Comparison of ENCODE assay signal across 20 cellular contexts in the genomic region with DNA sequence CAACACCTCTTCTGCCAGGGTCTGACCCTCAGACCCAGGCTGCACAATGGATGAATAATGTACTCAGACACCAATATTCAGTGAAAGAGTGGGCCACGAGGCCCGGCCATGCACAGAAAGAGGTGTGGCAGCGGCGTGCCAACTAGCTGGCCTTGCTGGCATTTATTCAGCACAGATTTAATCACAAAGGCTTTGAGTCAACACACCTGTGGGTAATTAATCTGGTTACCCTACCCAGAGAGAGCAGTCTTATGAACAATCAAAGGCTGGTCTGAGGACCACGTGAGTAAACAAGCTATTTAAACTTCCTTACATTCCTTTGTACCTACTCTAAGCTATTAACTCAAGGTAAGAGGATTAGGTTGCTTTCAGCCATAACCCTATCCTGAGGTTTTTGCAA.
A peak's percentile ranks its signal among the peaks of the same experiment; 100 is the strongest.
DNase-seq lines count a peak whose midpoint lies in the region; ATAC-seq and TF ChIP-seq lines count a peak whose summit lies in the region.
"Had no signal": no experiment of that assay in that cellular context is flagged by ENCODE, and none has a peak within 500 bp of the region (broad histone marks: within the 10 kb centered on the region; RNA-seq: fewer than 3 reads in every experiment).

No MANE protein-coding gene starts in this region.

- POLR2A ChIA-PET in CD8-positive, alpha-beta memory T cell (lab: Charles Lee) = no interaction called here

- H3K36me3 Mint-ChIP-seq in Calu3 (ENCODE audit: insufficient read depth, unreplicated experiment) = no peaks in the 10 kb centered on the region
- peaks cover 0 to 1% (median 0%) of the 10 kb centered on the region in 3 donors for H3K36me3 Mint-ChIP-seq in CD8-positive, alpha-beta memory T cell
- H3K36me3 Mint-ChIP-seq: CD4-positive, CD25-positive, alpha-beta regulatory T cell; T-cell had no signal

- peak; percentile 87 for ATAC-seq in esophagus mucosa
- no peak for ATAC-seq in GM21528 (IDR thresholded peaks at IDR 0.05; ENCODE audit: low FRiP score, unreplicated experiment)
- ATAC-seq in GM21717 (IDR thresholded peaks at IDR 0.05; ENCODE audit: unreplicated experiment) = no peak
- ATAC-seq: T-cell had no signal

- no TSS peak for BruUV-seq in Calu3 (replicated peaks; lab: Mats Ljungman, UMichigan)

- no peaks in the 10 kb centered on the region for H3K4me1 Mint-ChIP-seq in Calu3 (ENCODE audit: low read depth, unreplicated experiment)
- no peaks in the 10 kb centered on the region for H3K4me1 Mint-ChIP-seq in CD8-positive, alpha-beta memory T cell
- H3K4me1 Mint-ChIP-seq: B cell; CD4-positive, CD25-positive, alpha-beta regulatory T cell; H9; T-cell had no signal

- H3K4me3 Mint-ChIP-seq in Calu3 (ENCODE audit: low read depth, unreplicated experiment) = no peak overlapping the region
- H3K4me3 Mint-ChIP-seq in CD8-positive, alpha-beta memory T cell = no peak overlapping the region
- H3K4me3 Mint-ChIP-seq: B cell; CD4-positive, CD25-positive, alpha-beta regulatory T cell; H9; T-cell had no signal

- H3K27ac Mint-ChIP-seq in Calu3 (ENCODE audit: unreplicated experiment) = no peak overlapping the region
- H3K27ac Mint-ChIP-seq in CD8-positive, alpha-beta memory T cell = no peak overlapping the region
- H3K27ac Mint-ChIP-seq: B cell; CD4-positive, CD25-positive, alpha-beta regulatory T cell; H9; T-cell had no signal

- no peaks in the 10 kb centered on the region for H3K4me1 ChIP-seq in CD8-positive, alpha-beta memory T cell (ENCODE audit: insufficient read depth, low read length)

- peaks cover 11% of the 10 kb centered on the region for H3K9me3 Mint-ChIP-seq in Calu3 (ENCODE audit: low read depth, unreplicated experiment)
- H3K9me3 Mint-ChIP-seq in CD8-positive, alpha-beta memory T cell = peaks cover 0 to 14% (median 3%) of the 10 kb centered on the region in 5 donors

- no peaks in the 10 kb centered on the region for H3K27me3 ChIP-seq in CD8-positive, alpha-beta memory T cell (ENCODE audit: insufficient read depth, low read length, poor library complexity, severe bottlenecking)

- TF ChIP-seq CTCF in Calu3 (IDR thresholded peaks at IDR 0.05; ENCODE audit: unreplicated experiment) = no peak

- CTCF ChIA-PET in Calu3 (lab: Charles Lee) = no interaction called here
- CTCF ChIA-PET in CD8-positive, alpha-beta memory T cell (lab: Charles Lee) = no interaction called here

- no peak overlapping the region for H3K27ac ChIP-seq in CD8-positive, alpha-beta memory T cell (ENCODE audit: low read depth, low read length)
- H3K27ac ChIP-seq: 22Rv1, HL-60 had no signal

- DNase-seq in NCI-H146 (lab: John Stamatoyannopoulos, UW) = peak; percentile 0
- DNase-seq in NCI-H146 treated with DMSO at 0.1 percent for 48 hours (lab: John Stamatoyannopoulos, UW; ENCODE audit: unreplicated experiment) = no peak
- DNase-seq in Calu3 = peak; percentile 27
- DNase-seq in NCI-H69 (lab: John Stamatoyannopoulos, UW) = peak; percentile 17
- no peak for DNase-seq in CD8-positive, alpha-beta memory T cell
- DNase-seq: CD4-positive, CD25-positive, alpha-beta regulatory T cell; GF-D8; H9; NCI-H1436; NCI-H2107; NCI-H345; NCI-H526 treated with DMSO at 0.1 percent for 48 hours; SK-N-SH; T-cell had no signal

- no peaks in the 10 kb centered on the region for H3K9me3 ChIP-seq in CD8-positive, alpha-beta memory T cell (ENCODE audit: low read length)
- H3K9me3 ChIP-seq: SK-N-SH had no signal

- no peaks in the 10 kb centered on the region for H3K27me3 Mint-ChIP-seq in Calu3 (ENCODE audit: unreplicated experiment)
- no peaks in the 10 kb centered on the region for H3K27me3 Mint-ChIP-seq in CD8-positive, alpha-beta memory T cell
- H3K27me3 Mint-ChIP-seq: B cell; CD4-positive, CD25-positive, alpha-beta regulatory T cell; T-cell had no signal

- H3K4me3 ChIP-seq in CD8-positive, alpha-beta memory T cell (ENCODE audit: low read length) = no peak overlapping the region

- intact Hi-C loops in Calu3 (cut with micrococcal nuclease; ENCODE audit: unreplicated experiment) = no loop called here

- H3K36me3 ChIP-seq in CD8-positive, alpha-beta memory T cell (ENCODE audit: insufficient read depth, low read length) = no peaks in the 10 kb centered on the region

Comparison
In these comparisons a context has a peak if more than half of its experiments do, and no peak if none do; other contexts are left out.
1. DNase-seq: peak in NCI-H146 (single experiment), Calu3 (single experiment) and NCI-H69 (single experiment); none in NCI-H146 treated with DMSO at 0.1 percent for 48 hours (single experiment) and CD8-positive, alpha-beta memory T cell (0 of 5).